ENCODE assay signal across 8 cellular contexts in genomic region chr18:31533236-31533635, GRCh38. TPM values are rescaled to one million over a fixed set of nuclear protein-coding genes. Genes with fewer than 3 reads are reported as not detected.
"Had no signal": no experiment of that assay in that cellular context is flagged by ENCODE, and none has a peak within 500 bp of the region (broad histone marks: within the 10 kb centered on the region; RNA-seq: fewer than 3 reads in every experiment).

No MANE protein-coding gene starts in this region.

- H3K4me3 Mint-ChIP-seq: GM23338, H9, IgD-negative memory B cell had no signal

- FAIRE-seq: H1, H54, HTR-8/SVneo had no signal

- H3K4me1 Mint-ChIP-seq: GM23338, H9, IgD-negative memory B cell had no signal

- H3K27ac Mint-ChIP-seq: GM23338, H9, IgD-negative memory B cell had no signal

- H3K36me3 Mint-ChIP-seq: IgD-negative memory B cell had no signal

- DNase-seq: H9, HCEC 1CT, KBM-7 had no signal

- ATAC-seq: GM23338 had no signal

- H3K27me3 Mint-ChIP-seq: IgD-negative memory B cell had no signal

- H3K4me3 ChIP-seq: GM23338 had no signal

- H2AFZ ChIP-seq: GM23338 had no signal

- H3K4me2 ChIP-seq: GM23338 had no signal

- H3K9me3 Mint-ChIP-seq: GM23338, H9, IgD-negative memory B cell had no signal

RNA-seq across cellular contexts. Expression of gene DSG2, which starts 35.3 kb away (rescaled TPM):
- polyA plus RNA-seq: IgD-negative memory B cell had no signal

RNA-seq across cellular contexts. Expression of gene TTR, which starts 58.4 kb away (rescaled TPM):
- total RNA-seq: GM23338, H1, H9 had no signal
- polyA plus RNA-seq: GM23338, H1, IgD-negative memory B cell had no signal
